Comparison of ENCODE assay signal across 1 cellular context in the genomic region with DNA sequence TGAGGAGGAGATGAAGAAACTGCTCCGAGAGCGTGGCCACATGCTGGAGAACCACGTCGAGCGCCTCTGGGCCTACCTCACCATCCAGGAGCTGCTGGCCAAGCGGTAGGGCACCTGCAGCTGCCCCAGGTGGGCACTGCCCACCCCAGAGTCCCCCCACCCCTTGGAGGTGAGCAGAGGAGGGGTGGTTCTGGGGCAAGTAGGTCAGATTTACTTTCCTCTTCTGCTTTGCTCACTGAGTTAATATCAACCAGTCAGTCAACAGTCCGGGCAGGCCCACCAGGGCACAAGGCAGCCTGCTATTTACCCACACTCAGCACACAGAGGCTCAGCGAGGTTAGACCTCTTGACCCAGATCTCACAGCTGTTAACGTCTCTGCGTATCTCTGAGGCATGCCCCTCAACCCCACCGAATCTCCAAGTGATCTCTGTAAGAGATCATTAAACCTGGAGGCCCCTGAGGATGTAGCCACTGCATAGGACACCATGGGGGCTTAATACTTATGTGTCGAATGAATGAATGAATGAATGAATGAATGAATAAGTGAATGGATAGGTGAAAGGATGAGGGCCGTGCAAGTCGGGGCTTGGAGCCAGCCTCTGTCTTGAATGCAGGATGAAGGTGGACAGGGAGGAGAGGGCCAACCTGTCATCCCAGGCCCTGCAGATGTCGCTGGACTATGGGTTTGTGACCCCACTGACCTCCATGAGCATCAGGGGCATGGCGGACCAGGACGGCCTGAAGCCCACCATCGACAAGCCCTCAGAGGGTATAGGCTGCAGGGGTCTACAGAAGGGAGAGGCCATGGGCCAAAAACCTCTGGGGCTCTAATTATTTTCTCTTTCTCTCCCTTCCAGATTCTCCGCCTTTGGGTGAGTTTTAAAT.
TF ChIP-seq lines count a peak whose summit lies in the region.

No MANE protein-coding gene starts in this region.

TF ChIP-seq in HepG2, 621 proteins besides CTCF, POLR2A, EP300 and RAD21 (continued from another document and continues in another):
- no peak for TF ChIP-seq JARID2 (CRISPR knock-in tag; IDR thresholded peaks at IDR 0.05; ENCODE audit: insufficient replicate concordance)
- TF ChIP-seq ZNF564 (CRISPR knock-in tag; IDR thresholded peaks at IDR 0.05) = no peak
- TF ChIP-seq, protein P1, sequence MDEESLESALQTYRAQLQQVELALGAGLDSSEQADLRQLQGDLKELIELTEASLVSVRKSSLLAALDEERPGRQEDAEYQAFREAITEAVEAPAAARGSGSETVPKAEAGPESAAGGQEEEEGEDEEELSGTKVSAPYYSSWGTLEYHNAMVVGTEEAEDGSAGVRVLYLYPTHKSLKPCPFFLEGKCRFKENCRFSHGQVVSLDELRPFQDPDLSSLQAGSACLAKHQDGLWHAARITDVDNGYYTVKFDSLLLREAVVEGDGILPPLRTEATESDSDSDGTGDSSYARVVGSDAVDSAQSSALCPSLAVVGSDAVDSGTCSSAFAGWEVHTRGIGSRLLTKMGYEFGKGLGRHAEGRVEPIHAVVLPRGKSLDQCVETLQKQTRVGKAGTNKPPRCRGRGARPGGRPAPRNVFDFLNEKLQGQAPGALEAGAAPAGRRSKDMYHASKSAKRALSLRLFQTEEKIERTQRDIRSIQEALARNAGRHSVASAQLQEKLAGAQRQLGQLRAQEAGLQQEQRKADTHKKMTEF (CRISPR knock-in tag; IDR thresholded peaks at IDR 0.05) = no peak
- no peak for TF ChIP-seq ZNF7 (CRISPR knock-in tag; IDR thresholded peaks at IDR 0.05)
- TF ChIP-seq ZZZ3 (CRISPR knock-in tag; IDR thresholded peaks at IDR 0.05; ENCODE audit: borderline replicate concordance) = no peak
- TF ChIP-seq, protein P2, sequence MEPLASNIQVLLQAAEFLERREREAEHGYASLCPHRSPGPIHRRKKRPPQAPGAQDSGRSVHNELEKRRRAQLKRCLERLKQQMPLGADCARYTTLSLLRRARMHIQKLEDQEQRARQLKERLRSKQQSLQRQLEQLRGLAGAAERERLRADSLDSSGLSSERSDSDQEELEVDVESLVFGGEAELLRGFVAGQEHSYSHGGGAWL (CRISPR knock-in tag; IDR thresholded peaks at IDR 0.05) = no peak
- no peak for TF ChIP-seq YEATS4 (CRISPR knock-in tag; IDR thresholded peaks at IDR 0.05; ENCODE audit: borderline replicate concordance)
- TF ChIP-seq TMF1 (CRISPR knock-in tag; IDR thresholded peaks at IDR 0.05; ENCODE audit: low read depth) = no peak
- no peak for TF ChIP-seq DMAP1 (CRISPR knock-in tag; IDR thresholded peaks at IDR 0.05)
- TF ChIP-seq ARNTL (CRISPR knock-in tag; IDR thresholded peaks at IDR 0.05) = peak; percentile 66; the same call in 1 of the 2 replicates
- no peak for TF ChIP-seq ZNF496 (CRISPR knock-in tag; IDR thresholded peaks at IDR 0.05; ENCODE audit: insufficient replicate concordance)
- TF ChIP-seq, protein P3, sequence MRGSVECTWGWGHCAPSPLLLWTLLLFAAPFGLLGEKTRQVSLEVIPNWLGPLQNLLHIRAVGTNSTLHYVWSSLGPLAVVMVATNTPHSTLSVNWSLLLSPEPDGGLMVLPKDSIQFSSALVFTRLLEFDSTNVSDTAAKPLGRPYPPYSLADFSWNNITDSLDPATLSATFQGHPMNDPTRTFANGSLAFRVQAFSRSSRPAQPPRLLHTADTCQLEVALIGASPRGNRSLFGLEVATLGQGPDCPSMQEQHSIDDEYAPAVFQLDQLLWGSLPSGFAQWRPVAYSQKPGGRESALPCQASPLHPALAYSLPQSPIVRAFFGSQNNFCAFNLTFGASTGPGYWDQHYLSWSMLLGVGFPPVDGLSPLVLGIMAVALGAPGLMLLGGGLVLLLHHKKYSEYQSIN (CRISPR knock-in tag; IDR thresholded peaks at IDR 0.05; ENCODE audit: borderline replicate concordance) = no peak
- no peak for TF ChIP-seq ZNF382 (CRISPR knock-in tag; IDR thresholded peaks at IDR 0.05; ENCODE audit: borderline replicate concordance)
- no peak for TF ChIP-seq HCFC1 (IDR thresholded peaks at IDR 0.05; ENCODE audit: low read depth, low read length)
- no peak for TF ChIP-seq ZNF547 (CRISPR knock-in tag; IDR thresholded peaks at IDR 0.05)
- no peak for TF ChIP-seq TSC22D2 (CRISPR knock-in tag; IDR thresholded peaks at IDR 0.05; ENCODE audit: borderline replicate concordance)
- no peak for TF ChIP-seq TEAD2 (CRISPR knock-in tag; IDR thresholded peaks at IDR 0.05)
- no peak; the same call in 1 of the 2 replicates for TF ChIP-seq MTA1 (CRISPR knock-in tag; IDR thresholded peaks at IDR 0.05; ENCODE audit: borderline replicate concordance)
- no peak for TF ChIP-seq NFKB2 (CRISPR knock-in tag; IDR thresholded peaks at IDR 0.05; ENCODE audit: borderline replicate concordance)
- TF ChIP-seq NR1H2 (CRISPR knock-in tag; IDR thresholded peaks at IDR 0.05; ENCODE audit: borderline replicate concordance, low read depth) = no peak
- TF ChIP-seq KDM4B (CRISPR knock-in tag; IDR thresholded peaks at IDR 0.05) = no peak
- TF ChIP-seq, protein P4, sequence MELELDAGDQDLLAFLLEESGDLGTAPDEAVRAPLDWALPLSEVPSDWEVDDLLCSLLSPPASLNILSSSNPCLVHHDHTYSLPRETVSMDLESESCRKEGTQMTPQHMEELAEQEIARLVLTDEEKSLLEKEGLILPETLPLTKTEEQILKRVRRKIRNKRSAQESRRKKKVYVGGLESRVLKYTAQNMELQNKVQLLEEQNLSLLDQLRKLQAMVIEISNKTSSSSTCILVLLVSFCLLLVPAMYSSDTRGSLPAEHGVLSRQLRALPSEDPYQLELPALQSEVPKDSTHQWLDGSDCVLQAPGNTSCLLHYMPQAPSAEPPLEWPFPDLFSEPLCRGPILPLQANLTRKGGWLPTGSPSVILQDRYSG (CRISPR knock-in tag; IDR thresholded peaks at IDR 0.05) = no peak
- peak; percentile 51; the same call in 1 of the 2 replicates for TF ChIP-seq ZNF331 (CRISPR knock-in tag; IDR thresholded peaks at IDR 0.05)
- TF ChIP-seq NR3C1 (CRISPR knock-in tag; IDR thresholded peaks at IDR 0.05) = no peak
- TF ChIP-seq ZBTB7B (CRISPR knock-in tag; IDR thresholded peaks at IDR 0.05) = peak; percentile 72; the same call in 1 of the 2 replicates
- TF ChIP-seq ZNF766 (CRISPR knock-in tag; IDR thresholded peaks at IDR 0.05; ENCODE audit: borderline replicate concordance) = no peak
- TF ChIP-seq KDM6A (CRISPR knock-in tag; IDR thresholded peaks at IDR 0.05; ENCODE audit: low read depth) = no peak; the same call in 1 of the 2 replicates
- no peak; the same call in 1 of the 2 replicates for TF ChIP-seq ZNF546 (CRISPR knock-in tag; conservative IDR thresholded peaks at IDR 0.05)
- TF ChIP-seq ZBTB49 (CRISPR knock-in tag; IDR thresholded peaks at IDR 0.05; ENCODE audit: borderline replicate concordance) = no peak
- TF ChIP-seq KDM1A (CRISPR knock-in tag; IDR thresholded peaks at IDR 0.05) = no peak
- TF ChIP-seq KDM3A (CRISPR knock-in tag; IDR thresholded peaks at IDR 0.05; ENCODE audit: low read depth) = no peak
- TF ChIP-seq THAP8 (CRISPR knock-in tag; IDR thresholded peaks at IDR 0.05; ENCODE audit: borderline replicate concordance) = 0 out of 2 replicates have a peak, but pooled peaks have one; percentile 44
- no peak for TF ChIP-seq SCMH1 (CRISPR knock-in tag; IDR thresholded peaks at IDR 0.05; ENCODE audit: borderline replicate concordance)
- TF ChIP-seq JDP2 (CRISPR knock-in tag; IDR thresholded peaks at IDR 0.05; ENCODE audit: borderline replicate concordance) = no peak
- no peak for TF ChIP-seq UBTF (CRISPR knock-in tag; IDR thresholded peaks at IDR 0.05)
- peak; percentile 84 for TF ChIP-seq SP5 (CRISPR knock-in tag; IDR thresholded peaks at IDR 0.05; ENCODE audit: borderline replicate concordance, low read depth)
- no peak for TF ChIP-seq ZNF296 (CRISPR knock-in tag; conservative IDR thresholded peaks at IDR 0.05)
- peak; percentile 42; the same call in 1 of the 2 replicates for TF ChIP-seq ZNF121 (CRISPR knock-in tag; IDR thresholded peaks at IDR 0.05)
- no peak for TF ChIP-seq ZNF776 (CRISPR knock-in tag; IDR thresholded peaks at IDR 0.05)
- TF ChIP-seq ZNF550 (CRISPR knock-in tag; IDR thresholded peaks at IDR 0.05; ENCODE audit: borderline replicate concordance) = no peak
- TF ChIP-seq ZFP91 (CRISPR knock-in tag; IDR thresholded peaks at IDR 0.05; ENCODE audit: borderline replicate concordance) = no peak
- peak; percentile 71; the same call in 1 of the 2 replicates for TF ChIP-seq FOXO1 (CRISPR knock-in tag; IDR thresholded peaks at IDR 0.05)
- TF ChIP-seq NKX3-1 (CRISPR knock-in tag; IDR thresholded peaks at IDR 0.05) = no peak
- TF ChIP-seq NFE2L1 (CRISPR knock-in tag; IDR thresholded peaks at IDR 0.05; ENCODE audit: borderline replicate concordance) = no peak
- TF ChIP-seq CBX1 (IDR thresholded peaks at IDR 0.05; ENCODE audit: low read depth) = no peak
- peak; percentile 68; the same call in 1 of the 2 replicates for TF ChIP-seq DPF2 (CRISPR knock-in tag; IDR thresholded peaks at IDR 0.05; ENCODE audit: borderline replicate concordance, low read depth)
- TF ChIP-seq EZH2 (conservative IDR thresholded peaks at IDR 0.05; ENCODE audit: low read depth, low read length) = no peak
